9 cellular contexts compared by ENCODE assay signal in the genomic region with DNA sequence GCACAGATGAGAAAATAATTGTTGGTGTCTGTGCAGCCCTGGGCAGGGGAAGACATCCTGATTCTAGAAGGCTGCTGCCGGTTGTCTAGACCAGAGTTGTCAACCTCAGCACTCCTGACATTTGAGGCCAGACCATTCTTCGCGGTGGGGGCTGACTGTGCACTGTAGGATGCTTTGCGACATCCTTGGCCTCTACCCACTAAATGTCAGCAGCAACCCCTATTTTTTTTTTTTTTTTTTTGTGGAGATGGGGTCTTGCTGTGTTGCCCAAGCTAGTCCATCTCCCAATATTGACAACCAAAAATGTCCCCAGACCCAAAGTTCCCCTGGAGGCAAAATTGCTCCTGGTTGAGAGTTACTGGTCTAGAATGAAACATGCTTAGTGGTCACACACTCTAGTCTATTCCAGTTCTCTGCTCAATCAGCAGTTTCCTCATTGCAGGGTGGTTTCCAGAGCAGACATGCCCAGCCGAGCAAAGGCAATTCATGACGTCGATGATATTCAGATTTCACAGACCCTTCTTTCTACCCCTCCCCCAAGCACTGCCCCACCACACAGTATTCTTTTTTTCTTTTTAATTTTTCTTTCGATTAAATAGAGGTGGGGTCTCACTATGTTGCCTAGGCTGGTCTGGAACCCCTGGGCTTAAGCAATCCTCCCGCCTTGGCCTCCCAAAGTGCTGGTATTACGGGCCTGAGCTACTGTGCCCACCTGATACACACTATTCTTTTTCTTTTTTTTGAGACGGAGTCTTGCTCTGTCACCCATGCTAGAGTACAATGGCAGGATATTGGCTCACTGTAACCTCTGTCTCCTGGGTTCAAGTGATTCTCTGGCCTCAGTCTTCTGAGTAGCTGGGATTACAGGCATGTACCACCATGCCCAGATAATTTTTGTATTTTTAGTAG. TPM values are rescaled to one million over a fixed set of nuclear protein-coding genes. Genes with fewer than 3 reads are reported as not detected.
DNase-seq lines count a peak whose midpoint lies in the region; ATAC-seq and TF ChIP-seq lines count a peak whose summit lies in the region.
"Had no signal": no experiment of that assay in that cellular context is flagged by ENCODE, and none has a peak within 500 bp of the region (broad histone marks: within the 10 kb centered on the region; RNA-seq: fewer than 3 reads in every experiment).

No MANE protein-coding gene starts in this region.

- no peaks in the 10 kb centered on the region for H3K36me3 ChIP-seq in colonic mucosa

- intact Hi-C loops in CD14-positive monocyte (cut with micrococcal nuclease) = no loop called here
- intact Hi-C loops in colonic mucosa (cut with DNase I) = no loop called here

- H3K9me3 Mint-ChIP-seq in CD14-positive monocyte = no peaks in the 10 kb centered on the region

- H3K4me1 ChIP-seq in colonic mucosa = peaks cover 4% of the 10 kb centered on the region

- H3K27ac Mint-ChIP-seq in CD14-positive monocyte = peak overlapping the region; percentile 54 to 93 (median 80)

- peaks cover 38% of the 10 kb centered on the region for H3K4me1 Mint-ChIP-seq in CD14-positive monocyte

- peak; percentile 71 for DNase-seq in CD14-positive monocyte (ENCODE audit: low spot score)
- peak; percentile 68 for DNase-seq in colonic mucosa
- no peak for DNase-seq in G401 (ENCODE audit: low spot score)
- DNase-seq in activated effector memory CD4-positive, alpha-beta T cell treated with Interleukin-2 at 50 U/mL for 16 hours = no peak
- no peak for DNase-seq in DMS153 treated with DMSO at 0.1 percent for 48 hours (lab: John Stamatoyannopoulos, UW; ENCODE audit: unreplicated experiment)
- no peak for DNase-seq in hepatic stellate cell (ENCODE audit: low spot score)

- no peak overlapping the region for H3K4me3 Mint-ChIP-seq in CD14-positive monocyte

- H3K27me3 ChIP-seq in colonic mucosa = no peaks in the 10 kb centered on the region

- H3K4me3 ChIP-seq in colonic mucosa = no peak overlapping the region

- H3K36me3 Mint-ChIP-seq in CD14-positive monocyte = no peaks in the 10 kb centered on the region

- H3K27ac ChIP-seq in colonic mucosa = peak overlapping the region; percentile 47

- ATAC-seq in GM19438 (IDR thresholded peaks at IDR 0.05; ENCODE audit: low read depth, unreplicated experiment) (peak; percentile 45), HG03196 (IDR thresholded peaks at IDR 0.05; ENCODE audit: unreplicated experiment) (peak; percentile 49)

- H3K9ac ChIP-seq in colonic mucosa (ENCODE audit: low read depth in 2 of 2, low read length in 2 of 2) = peak overlapping the region in 1 of 2 donors; percentile 55

- TF ChIP-seq CTCF in CD14-positive monocyte (IDR thresholded peaks at IDR 0.05) (no peak), colonic mucosa (IDR thresholded peaks at IDR 0.05) (no peak)

- peaks cover 0 to 4% (median 0%) of the 10 kb centered on the region in 3 donors for H3K27me3 Mint-ChIP-seq in CD14-positive monocyte (ENCODE audit: low read depth in 3 of 3)

- in situ Hi-C loops in G401 (cut with HindIII; ENCODE audit: low sequenced_read_pairs) = no loop called here

- no peaks in the 10 kb centered on the region for H3K9me3 ChIP-seq in colonic mucosa

RNA-seq across cellular contexts. Expression of a gene that starts 9.0 kb away (rescaled TPM):
- polyA plus RNA-seq in CD14-positive monocyte = not detected
- under 1 TPM in 1 of 2 donors, not detected in 1; 0.20 TPM for total RNA-seq in colonic mucosa
- total RNA-seq in G401 (2014; rRNA removed; shearing (Covaris generic)) = not detected in 2 replicates
- polyA plus RNA-seq: urinary bladder had no signal

RNA-seq across cellular contexts. Expression of a gene that starts 13.2 kb away (rescaled TPM):
- 100 to 1,000 TPM; 350 to 402 TPM for polyA plus RNA-seq in CD14-positive monocyte
- total RNA-seq in colonic mucosa = 100 to 1,000 TPM; 256 to 395 TPM
- 67.0 and 71.8 TPM in 2 replicates for total RNA-seq in G401 (2014; rRNA removed; shearing (Covaris generic))

RNA-seq across cellular contexts. Expression of a gene that starts 24.6 kb away (rescaled TPM):
- polyA plus RNA-seq in CD14-positive monocyte = 10 to 100 TPM; 13.3 to 15.1 TPM
- 1 to 10 TPM; 5.3 to 5.4 TPM for total RNA-seq in colonic mucosa
- total RNA-seq in G401 (2014; rRNA removed; shearing (Covaris generic)) = 0.14 TPM in 1 of 2 replicates, not detected in the other

RNA-seq across cellular contexts. Expression of a gene that starts 26.6 kb away (rescaled TPM):
- polyA plus RNA-seq in CD14-positive monocyte = 10 to 100 TPM; 60.1 to 79.2 TPM
- total RNA-seq in colonic mucosa = 100 to 1,000 TPM; 108 to 159 TPM
- total RNA-seq in G401 (2014; rRNA removed; shearing (Covaris generic)) = 50.5 and 69.0 TPM in 2 replicates

RNA-seq across cellular contexts. Expression of a gene that starts 31.7 kb away (rescaled TPM):
- 1 to 10 TPM; 1.4 to 2.0 TPM for polyA plus RNA-seq in CD14-positive monocyte
- 100 to 1,000 TPM in 1 of 2 donors, 10 to 100 TPM in 1; 37.7 to 135 TPM for total RNA-seq in colonic mucosa
- 76.8 and 84.5 TPM in 2 replicates for total RNA-seq in G401 (2014; rRNA removed; shearing (Covaris generic))

Comparison
In these comparisons a context has a peak if more than half of its experiments do, and no peak if none do; other contexts are left out.
1. DNase-seq: peak in CD14-positive monocyte (single experiment) and colonic mucosa (single experiment); none in G401 (single experiment), activated effector memory CD4-positive, alpha-beta T cell treated with Interleukin-2 at 50 U/mL for 16 hours (single experiment), DMS153 treated with DMSO at 0.1 percent for 48 hours (single experiment) and hepatic stellate cell (single experiment).